ENCODE assay signal across 8 cellular contexts in the genomic region with DNA sequence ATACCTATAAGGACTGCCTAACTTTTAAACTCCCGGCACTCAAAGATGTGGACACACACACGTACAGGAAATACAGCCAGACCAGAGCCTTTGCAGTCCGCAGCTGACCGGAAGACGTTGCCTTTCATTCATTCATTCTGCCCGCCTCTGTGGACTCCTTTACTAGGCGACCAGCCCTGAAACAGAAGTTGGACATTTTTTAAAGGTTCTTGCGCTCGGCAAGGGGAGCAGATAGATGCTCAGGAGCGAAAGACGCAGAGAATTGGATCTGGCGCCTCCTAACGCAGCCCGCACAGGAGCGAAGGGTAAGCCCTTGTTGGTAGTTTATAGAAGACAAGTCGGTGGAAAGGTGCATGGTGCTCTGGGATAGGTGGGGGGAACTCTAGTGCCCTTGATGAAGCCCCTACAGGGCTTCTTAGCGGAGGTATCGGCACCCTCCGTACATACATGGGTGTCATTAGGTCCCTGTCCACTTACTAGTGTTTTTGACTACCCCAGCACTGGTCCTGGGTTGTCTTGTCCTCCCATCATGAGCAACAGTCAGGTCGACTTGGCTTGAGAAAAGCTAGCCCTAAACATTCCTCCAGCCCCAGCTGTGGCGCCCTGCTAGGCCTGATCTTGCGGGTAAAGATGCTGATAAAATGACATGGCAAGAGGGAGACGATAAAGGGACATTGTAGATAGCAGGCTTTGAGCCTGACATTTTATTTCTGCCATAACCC. TPM values are rescaled to one million over a fixed set of nuclear protein-coding genes. Genes with fewer than 3 reads are reported as not detected.
A peak's percentile ranks its signal among the peaks of the same experiment; 100 is the strongest.
DNase-seq lines count a peak whose midpoint lies in the region; ATAC-seq and TF ChIP-seq lines count a peak whose summit lies in the region.

A gene (minus strand): TSS at position 65 of the 722 bp plus-strand sequence. CDS start 112 bp downstream, outside the sequence.

- H3K4me3 Mint-ChIP-seq in activated T-cell treated with anti-CD3 and anti-CD28 coated beads, Interleukin-2, amount 50 U/mL, for 72 hours, result peak within 1 kb of the TSS; percentile 99 to 100
- peak within 1 kb of the TSS; percentile 90 to 98 (median 98) for H3K4me3 Mint-ChIP-seq in naive B cell

- peaks cover 52% of the 10 kb centered on the region for H3K4me1 ChIP-seq in vagina

- no peaks in the 10 kb centered on the region for H3K9me3 Mint-ChIP-seq in activated T-cell treated with anti-CD3 and anti-CD28 coated beads, Interleukin-2, amount 50 U/mL, for 72 hours
- H3K9me3 Mint-ChIP-seq in naive B cell, result no peaks in the 10 kb centered on the region

- ATAC-seq in activated T-cell treated with anti-CD3 and anti-CD28 coated beads, Interleukin-2, amount 50 U/mL, for 72 hours (replicated peaks in 1 of 2), result peak; percentile 18 to 32
- ATAC-seq in naive B cell (ENCODE audit: low read depth in 2 of 2) (peak; percentile 9 to 14), HG03378 (IDR thresholded peaks at IDR 0.05; ENCODE audit: unreplicated experiment) (no peak), HG02759 (IDR thresholded peaks at IDR 0.05; ENCODE audit: unreplicated experiment) (no peak)

- H3K36me3 Mint-ChIP-seq in activated T-cell treated with anti-CD3 and anti-CD28 coated beads, Interleukin-2, amount 50 U/mL, for 72 hours (ENCODE audit: insufficient read depth in 2 of 2), result peaks cover 0 to 2% of the 10 kb centered on the region in 2 donors
- H3K36me3 Mint-ChIP-seq in naive B cell, result no peaks in the 10 kb centered on the region

- H3K9me3 ChIP-seq in MG63 (no peaks in the 10 kb centered on the region), vagina (no peaks in the 10 kb centered on the region)

- H3K27me3 ChIP-seq in MG63 (no peaks in the 10 kb centered on the region), vagina (no peaks in the 10 kb centered on the region)

- TF ChIP-seq CTCF in vagina (IDR thresholded peaks at IDR 0.05), result no peak

- peak within 1 kb of the TSS; percentile 86 for H3K27ac ChIP-seq in vagina

- DNase-seq in DMS153 (lab: John Stamatoyannopoulos, UW) (peak; percentile 11), MG63 (peak; percentile 58), fibroblast of peridontal ligament (ENCODE audit: extremely low read depth) (peak; percentile 55), naive B cell (peak; percentile 10), vagina (ENCODE audit: extremely low spot score in 2 of 2) (no peak)
- DNase-seq in activated T-cell treated with anti-CD3 and anti-CD28 coated beads, Interleukin-2, amount 50 U/mL, for 72 hours, result no peak

- H3K4me3 ChIP-seq in MG63, result peak within 1 kb of the TSS; percentile 55
- peak within 1 kb of the TSS; percentile 54 to 74 for H3K4me3 ChIP-seq in vagina

- no peak for TF ChIP-seq POLR2A in vagina (IDR thresholded peaks at IDR 0.05)

- H3K4me1 Mint-ChIP-seq in activated T-cell treated with anti-CD3 and anti-CD28 coated beads, Interleukin-2, amount 50 U/mL, for 72 hours (ENCODE audit: low read depth), result peaks cover 39% of the 10 kb centered on the region
- peaks cover 31 to 53% (median 49%) of the 10 kb centered on the region in 3 donors for H3K4me1 Mint-ChIP-seq in naive B cell

- intact Hi-C loops in vagina (cut with DNase I), result loop anchor here (1.0 kb wide), 1 partner anchor 29 kb away; no protein-coding TSS in a partner anchor

- H3K27ac Mint-ChIP-seq in activated T-cell treated with anti-CD3 and anti-CD28 coated beads, Interleukin-2, amount 50 U/mL, for 72 hours, result peak within 1 kb of the TSS; percentile 98
- H3K27ac Mint-ChIP-seq in naive B cell, result peak within 1 kb of the TSS; percentile 92 to 99 (median 96)

- no peaks in the 10 kb centered on the region for H3K27me3 Mint-ChIP-seq in activated T-cell treated with anti-CD3 and anti-CD28 coated beads, Interleukin-2, amount 50 U/mL, for 72 hours (ENCODE audit: low read depth)
- no peaks in the 10 kb centered on the region for H3K27me3 Mint-ChIP-seq in naive B cell

- H3K36me3 ChIP-seq in MG63 (no peaks in the 10 kb centered on the region), vagina (no peaks in the 10 kb centered on the region)

RNA-seq across cellular contexts. Expression of the gene that starts here (rescaled TPM):
- total RNA-seq in MG63 (2014; rRNA removed; shearing (Covaris generic); ENCODE audit: low replicate concordance), result 18.1 and 30.1 TPM in 2 replicates
- total RNA-seq in activated T-cell treated with anti-CD3 and anti-CD28 coated beads, Interleukin-2, amount 50 U/mL, for 72 hours, result 10 to 100 TPM; 43.4 to 47.7 TPM
- 10 to 100 TPM; 25.5 to 46.5 (median 31.0) TPM for polyA plus RNA-seq in naive B cell (ENCODE audit: low read depth in 6 of 6)
- total RNA-seq in vagina, result 18.9 TPM

Comparison
In these comparisons a context has a peak if more than half of its experiments do, and no peak if none do; other contexts are left out.
1. DNase-seq: peak in DMS153 (single experiment), MG63 (single experiment), fibroblast of peridontal ligament (single experiment) and naive B cell (single experiment); none in activated T-cell treated with anti-CD3 and anti-CD28 coated beads, Interleukin-2, amount 50 U/mL, for 72 hours (0 of 2) and vagina (0 of 2).
2. ATAC-seq: peak in activated T-cell treated with anti-CD3 and anti-CD28 coated beads, Interleukin-2, amount 50 U/mL, for 72 hours (2 of 2) and naive B cell (2 of 2); none in HG03378 (single experiment) and HG02759 (single experiment).